In genomic region chr1:22534951-22535350, GRCh38 we compare ENCODE assay signal across 32 cellular contexts. TPM values are rescaled to one million over a fixed set of nuclear protein-coding genes. Genes with fewer than 3 reads are reported as not detected.
"Had no signal": no experiment of that assay in that cellular context is flagged by ENCODE, and none has a peak within 500 bp of the region (broad histone marks: within the 10 kb centered on the region; RNA-seq: fewer than 3 reads in every experiment).

No MANE protein-coding gene starts in this region.

- ATAC-seq: activated CD4-positive, CD25-positive, alpha-beta regulatory T cell treated with anti-CD3 and anti-CD28 coated beads, Interleukin-2, amount 50 U/mL, for 24 hours; activated CD8-positive, alpha-beta T cell treated with anti-CD3 and anti-CD28 coated beads for 36 hours; activated T-cell treated with anti-CD3 and anti-CD28 coated beads, Interleukin-2, amount 50 U/mL, for 4 hours; activated T-helper 17 cell treated with anti-CD3 and anti-CD28 coated beads, Interleukin-2, amount 50 U/mL, for 72 hours; gastroesophageal sphincter; heart right ventricle had no signal

- H3K27me3 ChIP-seq: colonic mucosa, esophagus squamous epithelium, gastroesophageal sphincter, heart right ventricle, hepatocyte had no signal

- H3K4me1 ChIP-seq: colonic mucosa had no signal

- H3K4me3 ChIP-seq: colonic mucosa, esophagus squamous epithelium, gastroesophageal sphincter, heart right ventricle, hepatocyte had no signal

- H3K27ac ChIP-seq: colonic mucosa, epithelial cell of prostate, esophagus squamous epithelium, gastroesophageal sphincter, heart right ventricle, hepatocyte, WERI-Rb-1 had no signal

- H3K36me3 ChIP-seq: colonic mucosa, esophagus squamous epithelium, gastroesophageal sphincter had no signal

- H3K9me3 ChIP-seq: colonic mucosa, esophagus squamous epithelium, gastroesophageal sphincter, heart right ventricle had no signal

- DNase-seq: activated B cell treated with CpG ODN at 0.5 μM for 24 hours; activated CD4-positive, alpha-beta T cell treated with anti-CD3 and anti-CD28 coated beads for 48 hours; activated CD4-positive, alpha-beta T cell treated with anti-CD3 and anti-CD28 coated beads, Interleukin-2, amount 50 U/mL, for 1 hour; activated CD4-positive, alpha-beta T cell treated with anti-CD3 and anti-CD28 coated beads, Interleukin-2, amount 50 U/mL, for 48 hours; activated CD8-positive, alpha-beta memory T cell treated with anti-CD3 and anti-CD28 coated beads for 24 hours; activated CD8-positive, alpha-beta T cell treated with anti-CD3 and anti-CD28 coated beads for 36 hours; activated effector memory CD4-positive, alpha-beta T cell treated with Interleukin-2 at 50 U/mL for 16 hours; activated naive CD4-positive, alpha-beta T cell treated with anti-CD3 and anti-CD28 coated beads for 36 hours; activated naive CD8-positive, alpha-beta T cell treated with anti-CD3 and anti-CD28 coated beads, Interleukin-2, amount 10 ng/mL, durations not matched to agents 7 days and 5 days; activated T-cell treated with anti-CD3 and anti-CD28 coated beads, Interleukin-2, amount 50 U/mL, for 4 hours; amniotic stem cell; anterior cingulate cortex; central memory CD4-positive, alpha-beta T cell; cerebellar nuclear complex; colonic mucosa; effector CD8-positive, alpha-beta T cell; esophagus squamous epithelium; foreskin melanocyte; heart right ventricle; T-helper 9 cell; WERI-Rb-1 had no signal

RNA-seq across cellular contexts. Expression of gene EPHA8, which starts 28.3 kb away (rescaled TPM):
- total RNA-seq: activated B cell treated with CpG ODN at 0.5 μM for 24 hours; activated CD8-positive, alpha-beta T cell treated with anti-CD3 and anti-CD28 coated beads for 36 hours; activated naive CD4-positive, alpha-beta T cell treated with anti-CD3 and anti-CD28 coated beads for 36 hours; activated naive CD8-positive, alpha-beta T cell treated with anti-CD3 and anti-CD28 coated beads, Interleukin-2, amount 10 ng/mL, durations not matched to agents 7 days and 5 days; activated T-cell treated with anti-CD3 and anti-CD28 coated beads, Interleukin-2, amount 50 U/mL, for 4 hours; activated T-helper 17 cell treated with anti-CD3 and anti-CD28 coated beads, Interleukin-2, amount 50 U/mL, for 72 hours; colonic mucosa; dermis microvascular lymphatic vessel endothelial cell; endothelial cell of umbilical vein; fibroblast of lung; fibroblast of villous mesenchyme; glomerular endothelial cell; hepatocyte; T-helper 2 cell treated with Interferon-gamma antibody and Interleukin-4, amounts not matched to agents 100 ng/mL and 5 ng/mL, for 36 hours had no signal
- polyA plus RNA-seq: endothelial cell of umbilical vein, fibroblast of lung, hepatocyte had no signal
